In the genomic region with DNA sequence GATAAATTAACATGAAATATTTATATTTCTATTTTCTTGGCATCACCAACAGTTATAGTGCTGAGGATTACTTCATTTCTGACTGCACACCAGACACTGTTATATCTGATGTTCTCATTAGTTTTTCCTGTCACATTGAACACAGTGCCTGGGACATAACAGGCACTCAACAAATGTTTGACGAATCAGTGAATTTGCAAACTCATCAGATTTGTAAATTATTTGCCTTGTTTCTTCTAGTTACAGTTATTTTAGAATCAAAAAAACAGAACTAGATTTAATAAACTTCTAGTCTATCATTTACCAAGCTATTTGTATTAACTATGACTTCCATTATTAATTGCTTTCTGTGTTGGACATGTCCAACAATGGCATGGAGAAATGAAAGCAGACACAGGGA, we compare ENCODE assay signal across 33 cellular contexts.
"Had no signal": no experiment of that assay in that cellular context is flagged by ENCODE, and none has a peak within 500 bp of the region (broad histone marks: within the 10 kb centered on the region; RNA-seq: fewer than 3 reads in every experiment).

No MANE protein-coding gene starts in this region.

- H3K36me3 ChIP-seq: adrenal gland, cardiac muscle cell had no signal

- ATAC-seq: activated CD8-positive, alpha-beta T cell treated with anti-CD3 and anti-CD28 coated beads for 36 hours; activated naive CD4-positive, alpha-beta T cell treated with anti-CD3 and anti-CD28 coated beads, Interleukin-2, amount 50 U/mL, for 72 hours; activated T-cell treated with anti-CD3 and anti-CD28 coated beads, Interleukin-2, amount 50 U/mL, for 4 hours; activated T-cell treated with anti-CD3 and anti-CD28 coated beads, Interleukin-2, amount 50 U/mL, for 72 hours; activated T-helper 17 cell treated with anti-CD3 and anti-CD28 coated beads, Interleukin-2, amount 50 U/mL, for 72 hours had no signal

- FAIRE-seq: bronchial epithelial cell, TTC549 had no signal

- H3K4me3 ChIP-seq: adrenal gland, cardiac muscle cell had no signal

- DNase-seq: activated B cell treated with CpG ODN at 0.5 μM for 24 hours; activated CD4-positive, alpha-beta memory T cell treated with anti-CD3 and anti-CD28 coated beads for 36 hours; activated CD4-positive, alpha-beta T cell treated with anti-CD3 and anti-CD28 coated beads for 4 hours; activated CD4-positive, alpha-beta T cell treated with anti-CD3 and anti-CD28 coated beads, Interleukin-2, amount 10 ng/mL, durations not matched to agents 24 days and 14 days; activated CD4-positive, alpha-beta T cell treated with anti-CD3 and anti-CD28 coated beads, Interleukin-2, amount 50 U/mL, for 1 hour; activated CD4-positive, alpha-beta T cell treated with anti-CD3 and anti-CD28 coated beads, Interleukin-2, amount 50 U/mL, for 4 hours; activated CD4-positive, CD25-positive, alpha-beta regulatory T cell treated with anti-CD3 and anti-CD28 coated beads, Interleukin-2, amount 50 U/mL, for 72 hours; activated CD8-positive, alpha-beta memory T cell treated with anti-CD3 and anti-CD28 coated beads, Interleukin-2, amount 50 U/mL, for 4 hours; activated CD8-positive, alpha-beta T cell treated with anti-CD3 and anti-CD28 coated beads for 36 hours; activated effector memory CD4-positive, alpha-beta T cell treated with anti-CD3 and anti-CD28 coated beads, Interleukin-2, amount 50 U/mL, for 16 hours; activated gamma-delta T cell treated with Interleukin-2 at 50 U/mL for 16 hours; activated naive CD4-positive, alpha-beta T cell; activated naive CD4-positive, alpha-beta T cell treated with anti-CD3 and anti-CD28 coated beads for 36 hours; activated naive CD4-positive, alpha-beta T cell treated with anti-CD3 and anti-CD28 coated beads, Interleukin-2, amount 50 U/mL, for 16 hours; activated naive CD8-positive, alpha-beta T cell treated with anti-CD3 and anti-CD28 coated beads for 36 hours; activated T-cell treated with anti-CD3 and anti-CD28 coated beads for 4 hours; activated T-cell treated with anti-CD3 and anti-CD28 coated beads, Interleukin-2, amount 50 U/mL, for 1 hour; activated T-cell treated with anti-CD3 and anti-CD28 coated beads, Interleukin-2, amount 50 U/mL, for 4 hours; activated T-cell treated with anti-CD3 and anti-CD28 coated beads, Interleukin-2, amount 50 U/mL, for 72 hours; adrenal gland; amniotic stem cell; aorta; caudate nucleus; cerebellar nuclear complex; T-helper 1 cell; T-helper 2 cell; T-helper 9 cell had no signal

- H3K9me3 ChIP-seq: adrenal gland had no signal

- H3K27ac ChIP-seq: adrenal gland, cardiac muscle cell, VCaP had no signal

- H3K27me3 ChIP-seq: cardiac muscle cell had no signal

- H3K4me1 ChIP-seq: adrenal gland had no signal
